ENCODE assay signal across 31 cellular contexts in the genomic region with DNA sequence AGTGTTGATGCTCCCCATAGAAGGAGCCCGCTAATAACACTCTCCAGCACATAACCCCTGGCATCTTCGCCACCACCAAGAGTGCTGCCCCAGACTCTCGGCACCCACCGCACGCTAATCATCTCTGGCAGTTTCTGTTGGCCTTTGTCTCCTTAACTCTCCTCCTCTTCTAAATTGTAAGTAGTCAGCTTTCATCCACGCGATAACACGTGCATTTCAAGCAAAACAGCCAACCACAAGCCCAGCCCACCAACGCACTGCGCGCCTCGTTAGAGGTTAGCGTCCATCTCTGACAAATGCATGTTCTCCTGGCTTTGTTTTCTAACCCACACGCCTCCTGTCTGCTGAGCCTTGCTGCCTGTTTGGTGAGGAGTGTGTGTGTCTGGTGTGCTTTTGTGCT.
"Had no signal": no experiment of that assay in that cellular context is flagged by ENCODE, and none has a peak within 500 bp of the region (broad histone marks: within the 10 kb centered on the region; RNA-seq: fewer than 3 reads in every experiment).

No MANE protein-coding gene starts in this region.

- FAIRE-seq: astrocyte, bronchial epithelial cell had no signal

- H3K27ac ChIP-seq: brain microvascular endothelial cell, coronary artery, dorsolateral prefrontal cortex, esophagus muscularis mucosa, foreskin keratinocyte, gastrocnemius medialis, VCaP had no signal

- H3K36me3 ChIP-seq: brain microvascular endothelial cell, esophagus muscularis mucosa, gastrocnemius medialis had no signal

- ATAC-seq: activated CD8-positive, alpha-beta T cell treated with anti-CD3 and anti-CD28 coated beads for 36 hours; activated T-cell treated with anti-CD3 and anti-CD28 coated beads, Interleukin-2, amount 50 U/mL, for 4 hours; activated T-helper 17 cell treated with anti-CD3 and anti-CD28 coated beads, Interleukin-2, amount 50 U/mL, for 72 hours; foreskin keratinocyte; gastrocnemius medialis; WTC11 had no signal

- H3K4me3 ChIP-seq: coronary artery, dorsolateral prefrontal cortex, esophagus muscularis mucosa, gastrocnemius medialis had no signal

- H3K4me1 Mint-ChIP-seq: activated T-helper 17 cell treated with anti-CD3 and anti-CD28 coated beads, Interleukin-2, amount 50 U/mL, for 72 hours; central memory CD8-positive, alpha-beta T cell; WTC11 had no signal

- H3K27me3 Mint-ChIP-seq: activated CD8-positive, alpha-beta T cell treated with anti-CD3 and anti-CD28 coated beads for 36 hours; activated naive CD8-positive, alpha-beta T cell; activated T-helper 17 cell treated with anti-CD3 and anti-CD28 coated beads, Interleukin-2, amount 50 U/mL, for 72 hours; central memory CD8-positive, alpha-beta T cell had no signal

- H3K9me3 Mint-ChIP-seq: activated CD8-positive, alpha-beta T cell treated with anti-CD3 and anti-CD28 coated beads for 36 hours; activated T-cell treated with anti-CD3 and anti-CD28 coated beads, Interleukin-2, amount 50 U/mL, for 4 hours; activated T-helper 17 cell treated with anti-CD3 and anti-CD28 coated beads, Interleukin-2, amount 50 U/mL, for 72 hours; central memory CD8-positive, alpha-beta T cell; dendritic cell treated with granulocyte-macrophage colony-stimulating factor and Interleukin-4, amounts not matched to agents 40 ng/mL and 50 ng/mL, for 4 days had no signal

- H3K36me3 Mint-ChIP-seq: activated naive CD8-positive, alpha-beta T cell; WTC11 had no signal

- DNase-seq: activated CD4-positive, alpha-beta T cell treated with anti-CD3 and anti-CD28 coated beads for 1 hour; activated CD4-positive, alpha-beta T cell treated with anti-CD3 and anti-CD28 coated beads for 4 hours; activated CD4-positive, alpha-beta T cell treated with anti-CD3 and anti-CD28 coated beads, Interleukin-2, amount 50 U/mL, for 1 hour; activated CD4-positive, alpha-beta T cell treated with anti-CD3 and anti-CD28 coated beads, Interleukin-2, amount 50 U/mL, for 48 hours; activated CD8-positive, alpha-beta memory T cell treated with anti-CD3 and anti-CD28 coated beads for 24 hours; activated CD8-positive, alpha-beta T cell treated with anti-CD3 and anti-CD28 coated beads for 36 hours; activated effector memory CD4-positive, alpha-beta T cell treated with Interleukin-2 at 50 U/mL for 16 hours; activated gamma-delta T cell treated with Interleukin-2 at 50 U/mL for 16 hours; activated naive CD4-positive, alpha-beta T cell treated with anti-CD3 and anti-CD28 coated beads, Interleukin-2, amount 50 U/mL, for 16 hours; activated naive CD4-positive, alpha-beta T cell treated with Interleukin-2 at 50 U/mL for 16 hours; activated T-cell treated with anti-CD3 and anti-CD28 coated beads, Interleukin-2, amount 50 U/mL, for 4 hours; amniotic stem cell; anterior cingulate cortex; brain microvascular endothelial cell; dorsolateral prefrontal cortex; effector memory CD4-positive, alpha-beta T cell; erythroblast; foreskin keratinocyte; gastrocnemius medialis; glutamatergic neuron; T-helper 2 cell had no signal

- H3K4me1 ChIP-seq: foreskin keratinocyte, gastrocnemius medialis had no signal

- H3K4me3 Mint-ChIP-seq: activated CD8-positive, alpha-beta T cell treated with anti-CD3 and anti-CD28 coated beads for 36 hours; activated naive CD8-positive, alpha-beta T cell; activated T-cell treated with anti-CD3 and anti-CD28 coated beads, Interleukin-2, amount 50 U/mL, for 4 hours; activated T-helper 17 cell treated with anti-CD3 and anti-CD28 coated beads, Interleukin-2, amount 50 U/mL, for 72 hours; central memory CD8-positive, alpha-beta T cell; dendritic cell treated with granulocyte-macrophage colony-stimulating factor and Interleukin-4, amounts not matched to agents 40 ng/mL and 50 ng/mL, for 4 days; WTC11 had no signal

- H3K27me3 ChIP-seq: brain microvascular endothelial cell, dorsolateral prefrontal cortex, esophagus muscularis mucosa, foreskin keratinocyte, gastrocnemius medialis had no signal

- H3K9me3 ChIP-seq: esophagus muscularis mucosa, gastrocnemius medialis had no signal

- H3K27ac Mint-ChIP-seq: activated CD8-positive, alpha-beta T cell treated with anti-CD3 and anti-CD28 coated beads for 36 hours; activated naive CD8-positive, alpha-beta T cell; activated T-helper 17 cell treated with anti-CD3 and anti-CD28 coated beads, Interleukin-2, amount 50 U/mL, for 72 hours; WTC11 had no signal
